Comparison of ENCODE assay signal across 10 cellular contexts in genomic region chr11:124896821-124897391, GRCh38. TPM values are rescaled to one million over a fixed set of nuclear protein-coding genes. Genes with fewer than 3 reads are reported as not detected.
A peak's percentile ranks its signal among the peaks of the same experiment; 100 is the strongest.
DNase-seq lines count a peak whose midpoint lies in the region; ATAC-seq and TF ChIP-seq lines count a peak whose summit lies in the region.
"Had no signal": no experiment of that assay in that cellular context is flagged by ENCODE, and none has a peak within 500 bp of the region (broad histone marks: within the 10 kb centered on the region; RNA-seq: fewer than 3 reads in every experiment).

No MANE protein-coding gene starts in this region.

- no peaks in the 10 kb centered on the region for H3K9me3 Mint-ChIP-seq in naive thymus-derived CD4-positive, alpha-beta T cell

- H3K4me1 ChIP-seq in ascending aorta = no peaks in the 10 kb centered on the region
- no peaks in the 10 kb centered on the region for H3K4me1 ChIP-seq in parathyroid adenoma
- H3K4me1 ChIP-seq in naive thymus-derived CD4-positive, alpha-beta T cell (ENCODE audit: control insufficient read depth in 2 of 2, insufficient read depth in 2 of 2, low read length in 2 of 2) = no peaks in the 10 kb centered on the region

- H3K27me3 ChIP-seq in ascending aorta (no peaks in the 10 kb centered on the region), parathyroid adenoma (ENCODE audit: control insufficient read depth, insufficient read depth, low read length) (no peaks in the 10 kb centered on the region)
- H3K27me3 ChIP-seq in naive thymus-derived CD4-positive, alpha-beta T cell (ENCODE audit: control insufficient read depth in 2 of 2, insufficient read depth in 2 of 2, low read length in 2 of 2) = no peaks in the 10 kb centered on the region

- H3K4me1 Mint-ChIP-seq in naive thymus-derived CD4-positive, alpha-beta T cell = peaks cover 0 to 21% (median 7%) of the 10 kb centered on the region in 7 donors

- peak overlapping the region in 1 of 9 donors; percentile 51 for H3K27ac Mint-ChIP-seq in naive thymus-derived CD4-positive, alpha-beta T cell

- ATAC-seq in left cardiac atrium (peak; percentile 31 to 62), GM21576 (IDR thresholded peaks at IDR 0.05; ENCODE audit: unreplicated experiment) (no peak)
- no peak for ATAC-seq in naive thymus-derived CD4-positive, alpha-beta T cell

- peak; percentile 6 for DNase-seq in 8988T
- DNase-seq in ascending aorta (ENCODE audit: low spot score in 2 of 2) = peak in 1 of 2 donors; percentile 62
- DNase-seq in left cardiac atrium = peak; percentile 53
- no peak for DNase-seq in Kasumi-1 (lab: John Stamatoyannopoulos, UW)
- DNase-seq in NCI-H2196 treated with DMSO at 0.1 percent for 48 hours (lab: John Stamatoyannopoulos, UW; ENCODE audit: unreplicated experiment) = no peak
- DNase-seq in naive thymus-derived CD4-positive, alpha-beta T cell = no peak
- DNase-seq: activated naive CD4-positive, alpha-beta T cell treated with Interleukin-2 at 50 U/mL for 16 hours; NCI-H2081 had no signal

- no peak overlapping the region for H3K9ac ChIP-seq in parathyroid adenoma

- H3K79me2 ChIP-seq in parathyroid adenoma = no peaks in the 10 kb centered on the region

- peaks cover 7 to 21% (median 19%) of the 10 kb centered on the region in 5 donors for H3K27me3 Mint-ChIP-seq in naive thymus-derived CD4-positive, alpha-beta T cell

- H3K4me3 ChIP-seq in ascending aorta (peak overlapping the region in 1 of 2 donors; percentile 13), parathyroid adenoma (ENCODE audit: low read depth, low read length) (peak overlapping the region; percentile 40)
- H3K4me3 ChIP-seq in naive thymus-derived CD4-positive, alpha-beta T cell (ENCODE audit: low read length) = no peak overlapping the region

- no peak overlapping the region for H3K4me3 Mint-ChIP-seq in naive thymus-derived CD4-positive, alpha-beta T cell

- H3K9me3 ChIP-seq in ascending aorta (no peaks in the 10 kb centered on the region), parathyroid adenoma (ENCODE audit: control insufficient read depth, low read length) (no peaks in the 10 kb centered on the region)
- H3K9me3 ChIP-seq in naive thymus-derived CD4-positive, alpha-beta T cell (ENCODE audit: control insufficient read depth in 2 of 3, low read length in 3 of 3) = no peaks in the 10 kb centered on the region

- intact Hi-C loops in ascending aorta (cut with DNase I) = no loop called here
- intact Hi-C loops in left cardiac atrium (cut with DNase I) = no loop called here
- intact Hi-C loops in naive thymus-derived CD4-positive, alpha-beta T cell (cut with micrococcal nuclease) = no loop called here

- H3K27ac ChIP-seq in ascending aorta (peak overlapping the region; percentile 31 to 50), parathyroid adenoma (peak overlapping the region; percentile 60)
- H3K27ac ChIP-seq in naive thymus-derived CD4-positive, alpha-beta T cell (ENCODE audit: low read depth, low read length) = no peak overlapping the region

- H3K36me3 ChIP-seq in ascending aorta (no peaks in the 10 kb centered on the region), parathyroid adenoma (ENCODE audit: control insufficient read depth, insufficient read depth, low read length) (no peaks in the 10 kb centered on the region)
- H3K36me3 ChIP-seq in naive thymus-derived CD4-positive, alpha-beta T cell (ENCODE audit: control insufficient read depth in 2 of 3, insufficient read depth in 3 of 3, low read length in 3 of 3) = no peaks in the 10 kb centered on the region

- POLR2A ChIA-PET in naive thymus-derived CD4-positive, alpha-beta T cell (lab: Charles Lee) = interaction anchor here (1.0 kb wide), 1 partner anchor 29 kb away, joined by 3 read pairs; no protein-coding TSS in a partner anchor

- CTCF ChIA-PET in naive thymus-derived CD4-positive, alpha-beta T cell (lab: Charles Lee) = no interaction called here

- TF ChIP-seq CTCF in ascending aorta (IDR thresholded peaks at IDR 0.05) (no peak), parathyroid adenoma (IDR thresholded peaks at IDR 0.05) (no peak)

- H3K4me2 ChIP-seq in parathyroid adenoma (ENCODE audit: low read length) = peak overlapping the region; percentile 17

- peaks cover 0 to 3% (median 0%) of the 10 kb centered on the region in 5 donors for H3K36me3 Mint-ChIP-seq in naive thymus-derived CD4-positive, alpha-beta T cell

- H2AFZ ChIP-seq in parathyroid adenoma = no peak overlapping the region

RNA-seq across cellular contexts. Expression of gene ROBO4, which starts 0.8 kb away (rescaled TPM):
- total RNA-seq in ascending aorta = 51.5 TPM
- total RNA-seq in left cardiac atrium = 10 to 100 TPM; 18.9 to 43.3 TPM
- total RNA-seq in naive thymus-derived CD4-positive, alpha-beta T cell = under 1 TPM in 2 of 5 experiments, not detected in 3; 0.19 to 0.29 TPM
- under 1 TPM in 1 of 2 donors, not detected in 1; 0.04 TPM for polyA plus RNA-seq in naive thymus-derived CD4-positive, alpha-beta T cell

RNA-seq across cellular contexts. Expression of gene HEPN1, which starts 22.1 kb away (rescaled TPM):
- total RNA-seq in ascending aorta (not detected), left cardiac atrium (not detected)
- not detected for total RNA-seq in naive thymus-derived CD4-positive, alpha-beta T cell
- polyA plus RNA-seq in naive thymus-derived CD4-positive, alpha-beta T cell = not detected

RNA-seq across cellular contexts. Expression of gene ROBO3, which starts 31.7 kb away (rescaled TPM):
- 37.5 TPM for total RNA-seq in ascending aorta
- total RNA-seq in left cardiac atrium = 10 to 100 TPM; 11.1 to 11.5 TPM
- 10 to 100 TPM in 4 of 5 experiments, 1 to 10 TPM in 1; 8.1 to 51.3 (median 38.0) TPM for total RNA-seq in naive thymus-derived CD4-positive, alpha-beta T cell
- polyA plus RNA-seq in naive thymus-derived CD4-positive, alpha-beta T cell = 1 to 10 TPM; 3.6 to 8.5 TPM

RNA-seq across cellular contexts. Expression of gene HEPACAM, which starts 38.9 kb away (rescaled TPM):
- total RNA-seq in ascending aorta = not detected
- total RNA-seq in left cardiac atrium = 1 to 10 TPM; 4.6 to 5.4 TPM
- total RNA-seq in naive thymus-derived CD4-positive, alpha-beta T cell = not detected
- not detected for polyA plus RNA-seq in naive thymus-derived CD4-positive, alpha-beta T cell

RNA-seq across cellular contexts. Expression of gene CCDC15, which starts 57.1 kb away (rescaled TPM):
- total RNA-seq in ascending aorta (not detected), left cardiac atrium (under 1 TPM; 0.31 to 0.82 TPM)
- total RNA-seq in naive thymus-derived CD4-positive, alpha-beta T cell = 1 to 10 TPM; 1.6 to 4.7 (median 2.7) TPM
- polyA plus RNA-seq in naive thymus-derived CD4-positive, alpha-beta T cell = 1 to 10 TPM; 1.5 to 1.6 TPM

Comparison
In these comparisons a context has a peak if more than half of its experiments do, and no peak if none do; other contexts are left out.
1. DNase-seq: peak in 8988T (single experiment) and left cardiac atrium (single experiment); none in Kasumi-1 (0 of 2), NCI-H2196 treated with DMSO at 0.1 percent for 48 hours (single experiment) and naive thymus-derived CD4-positive, alpha-beta T cell (0 of 9).
2. ATAC-seq: peak in left cardiac atrium (2 of 2); none in naive thymus-derived CD4-positive, alpha-beta T cell (single experiment) and GM21576 (single experiment).
3. RNA of gene ROBO4, which starts 0.8 kb away (total RNA-seq): 51.5 TPM in ascending aorta (single experiment) and 18.9 to 43.3 TPM in left cardiac atrium; 0.19 to 0.29 TPM in naive thymus-derived CD4-positive, alpha-beta T cell; every median in the first group is over 10 times any median in the second.